Comparison of ENCODE assay signal across 6 cellular contexts in the genomic region with DNA sequence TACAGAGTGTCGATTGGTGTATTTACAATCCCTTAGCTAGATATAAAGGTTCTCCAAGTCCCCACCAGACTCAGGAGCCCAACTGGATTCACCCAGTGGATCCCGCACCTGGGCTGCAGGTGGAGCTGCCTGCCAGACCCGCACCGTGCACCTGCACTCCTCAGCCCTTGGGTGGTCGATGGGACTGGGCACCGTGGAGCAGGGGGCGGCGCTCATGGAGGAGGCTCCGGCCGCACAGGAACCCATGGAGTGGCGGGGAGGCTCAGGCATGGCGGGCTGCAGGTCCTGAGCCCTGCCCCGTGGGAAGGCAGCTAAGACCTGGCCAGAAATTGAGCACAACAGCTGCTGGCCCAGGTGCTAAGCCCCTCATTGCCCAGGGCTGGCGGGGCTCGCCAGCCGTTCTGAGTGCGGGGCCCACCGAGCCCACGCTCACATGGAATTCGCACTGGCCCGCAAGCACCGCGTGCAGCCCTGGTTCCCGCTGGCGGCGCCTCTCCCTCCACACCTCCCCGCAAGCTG. TPM values are rescaled to one million over a fixed set of nuclear protein-coding genes. Genes with fewer than 3 reads are reported as not detected.
A peak's percentile ranks its signal among the peaks of the same experiment; 100 is the strongest.
DNase-seq lines count a peak whose midpoint lies in the region; ATAC-seq, FAIRE-seq and TF ChIP-seq lines count a peak whose summit lies in the region.
"Not testable (repeated sequence)": the region's sequence is repeated elsewhere in the genome, so short reads cannot be mapped to it uniquely, and the experiment has no call there.

No MANE protein-coding gene starts in this region.

- TF ChIP-seq RAD21 in K562 (CRISPR knock-in tag; conservative IDR thresholded peaks at IDR 0.05 in 1 of 2, IDR thresholded peaks at IDR 0.05 in 1 of 2), result not testable (repeated sequence)

- H3K9ac ChIP-seq in K562 (ENCODE audit: insufficient read depth in 1 of 2, low read depth in 2 of 2, low read length in 2 of 2); kidney (ENCODE audit: low read length in 2 of 2): not testable (repeated sequence)

- H3K36me3 ChIP-seq in HEK293 (ENCODE audit: control insufficient read depth in 2 of 2, insufficient read depth in 1 of 2, low read length in 2 of 2), result peaks cover 0 to 20% of the 10 kb centered on the region in 2 experiments; a peak in 1 of 3 replicates
- not testable (repeated sequence) for H3K36me3 ChIP-seq in K562 (ENCODE audit: control insufficient read depth, insufficient read depth, low read length); kidney (ENCODE audit: control insufficient read depth in 1 of 2, insufficient read depth in 2 of 2, low read length in 2 of 2)

- not testable (repeated sequence) for H4K20me1 ChIP-seq in K562 (replicated peaks; ENCODE audit: control insufficient read depth, insufficient read depth, low read length)

- not testable (repeated sequence) for H3K9me1 ChIP-seq in K562 (ENCODE audit: control insufficient read depth, insufficient read depth, low read length)

- CTCF ChIA-PET in HEK293 (lab: Yijun Ruan, JAX), result interaction anchor here (0.6 kb wide), 1 partner anchor 109 kb away, joined by 4 read pairs; no protein-coding TSS in a partner anchor
- CTCF ChIA-PET in K562 (lab: Yijun Ruan, JAX; ENCODE audit: low intra/inter-chr PET ratio), result not testable (repeated sequence)

- H3K4me3 ChIP-seq in HEK293 (ENCODE audit: low read depth, low read length); K562; right cardiac atrium (ENCODE audit: low read length); kidney (ENCODE audit: low read length in 2 of 2): not testable (repeated sequence)

- POLR2A ChIA-PET in HEK293 (lab: Yijun Ruan, JAX); K562 (lab: Yijun Ruan, JAX): not testable (repeated sequence)

- H3K4me1 ChIP-seq in HEK293 (ENCODE audit: control insufficient read depth, insufficient read depth, low read length); K562 (replicated peaks in 1 of 2; ENCODE audit: control insufficient read depth in 2 of 2, insufficient read depth in 2 of 2, low read length in 2 of 2); right cardiac atrium (ENCODE audit: control insufficient read depth, insufficient read depth, low read length); kidney (ENCODE audit: control insufficient read depth in 1 of 2, insufficient read depth in 1 of 2, low read depth in 1 of 2, low read length in 2 of 2): not testable (repeated sequence)

- H3K9me3 ChIP-seq in HEK293 (ENCODE audit: control insufficient read depth, insufficient read depth, low read depth, low read length); K562 (replicated peaks; ENCODE audit: control insufficient read depth, insufficient read depth, low read depth, low read length); right cardiac atrium (ENCODE audit: control insufficient read depth, low read length); kidney (ENCODE audit: control insufficient read depth in 1 of 2, low read length in 2 of 2): not testable (repeated sequence)

- intact Hi-C loops in K562 (cut with micrococcal nuclease); right cardiac atrium (cut with DNase I); kidney (cut with DNase I): not testable (repeated sequence)

- not testable (repeated sequence) for TF ChIP-seq POLR2A in K562 (conservative IDR thresholded peaks at IDR 0.05)

- H3K27ac ChIP-seq in HEK293 (ENCODE audit: extremely low read depth, low read depth, low read length); K562 (ENCODE audit: extremely low read depth, low read depth, low read length); right cardiac atrium (ENCODE audit: low read length); kidney (ENCODE audit: low read depth in 2 of 2, low read length in 2 of 2): not testable (repeated sequence)

- H3K27me3 ChIP-seq in K562 (ENCODE audit: control insufficient read depth in 2 of 2, insufficient read depth in 2 of 2, low read length in 2 of 2); right cardiac atrium (ENCODE audit: control insufficient read depth, insufficient read depth): not testable (repeated sequence)

- in situ Hi-C loops in K562 (cut with MboI), result not testable (repeated sequence)

- not testable (repeated sequence) for TF ChIP-seq CTCF in HEK293 (tag by site-specific recombination; IDR thresholded peaks at IDR 0.05); K562 (IDR thresholded peaks at IDR 0.05 in 2 of 3, conservative IDR thresholded peaks at IDR 0.05 in 1 of 3; ENCODE audit: insufficient read depth in 2 of 3, low read depth in 1 of 3, low read length in 3 of 3); kidney (IDR thresholded peaks at IDR 0.05; ENCODE audit: borderline replicate concordance, extremely low read depth, insufficient read depth)

- 97% methylated on average over 11 of the region's 27 CpGs for WGBS in K562 (ENCODE audit: insufficient coverage, low coverage, missing lambda C conversion rate)
- 97% methylated on average over 27 of the region's 27 CpGs for WGBS in right cardiac atrium

- H3K4me2 ChIP-seq in K562 (ENCODE audit: insufficient read depth, low read length), result not testable (repeated sequence)

- BruUV-seq in K562 (replicated peaks; lab: Mats Ljungman, UMichigan), result not testable (repeated sequence)

- H3K79me2 ChIP-seq in K562 (ENCODE audit: control insufficient read depth, insufficient read depth, low read length), result peaks cover 14% of the 10 kb centered on the region; the same call in 2 of the 3 replicates

- TF ChIP-seq EP300 in K562 (IDR thresholded peaks at IDR 0.05; ENCODE audit: low read length), result not testable (repeated sequence)

- not testable (repeated sequence) for H2AFZ ChIP-seq in K562 (ENCODE audit: low read depth, low read length)

- ATAC-seq in K562, right cardiac atrium: not testable (repeated sequence)

- not testable (repeated sequence) for FAIRE-seq in K562 (lab: Jason Lieb, UNC); kidney (lab: Jason Lieb, UNC)

- DNase-seq in activated gamma-delta T cell (lab: John Stamatoyannopoulos, UW) (peak; percentile 6), right cardiac atrium (peak in 2 of 3 donors; percentile 37), kidney (peak; percentile 61), mesenteric fat pad (ENCODE audit: low spot score) (peak; percentile 68)
- DNase-seq in K562 (ENCODE audit: extremely low read depth in 1 of 4, low spot score in 3 of 4), result not testable (repeated sequence)

TF ChIP-seq in HEK293, 187 proteins besides CTCF, POLR2A, EP300 and RAD21:
- peak; percentile 49; the same call in 1 of the 2 replicates for TF ChIP-seq ZNF202 (tag by site-specific recombination; IDR thresholded peaks at IDR 0.05; ENCODE audit: borderline replicate concordance)

TF ChIP-seq in K562, 482 proteins besides CTCF, POLR2A, EP300 and RAD21:
- TF ChIP-seq, protein P1, sequence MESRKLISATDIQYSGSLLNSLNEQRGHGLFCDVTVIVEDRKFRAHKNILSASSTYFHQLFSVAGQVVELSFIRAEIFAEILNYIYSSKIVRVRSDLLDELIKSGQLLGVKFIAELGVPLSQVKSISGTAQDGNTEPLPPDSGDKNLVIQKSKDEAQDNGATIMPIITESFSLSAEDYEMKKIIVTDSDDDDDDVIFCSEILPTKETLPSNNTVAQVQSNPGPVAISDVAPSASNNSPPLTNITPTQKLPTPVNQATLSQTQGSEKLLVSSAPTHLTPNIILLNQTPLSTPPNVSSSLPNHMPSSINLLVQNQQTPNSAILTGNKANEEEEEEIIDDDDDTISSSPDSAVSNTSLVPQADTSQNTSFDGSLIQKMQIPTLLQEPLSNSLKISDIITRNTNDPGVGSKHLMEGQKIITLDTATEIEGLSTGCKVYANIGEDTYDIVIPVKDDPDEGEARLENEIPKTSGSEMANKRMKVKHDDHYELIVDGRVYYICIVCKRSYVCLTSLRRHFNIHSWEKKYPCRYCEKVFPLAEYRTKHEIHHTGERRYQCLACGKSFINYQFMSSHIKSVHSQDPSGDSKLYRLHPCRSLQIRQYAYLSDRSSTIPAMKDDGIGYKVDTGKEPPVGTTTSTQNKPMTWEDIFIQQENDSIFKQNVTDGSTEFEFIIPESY (CRISPR knock-in tag; IDR thresholded peaks at IDR 0.05), result peak; percentile 34; the same call in 1 of the 2 replicates
TF ChIP-seq in K562: peak in this region for 1; not testable (repeated sequence) for 481.

RNA-seq across cellular contexts. Expression of a gene that starts 52.0 kb away (rescaled TPM):
- 27.9 and 124 TPM in 2 replicates for total RNA-seq in K562 (2011; cell fraction: chromatin; rRNA removed; ENCODE audit: low replicate concordance)
- total RNA-seq in K562 (2011; cell fraction: nucleolus; rRNA removed), result 13.8 and 19.2 TPM in 2 replicates
- 26.6 and 30.3 TPM in 2 replicates for total RNA-seq in K562 (2011; cell fraction: nucleoplasm; rRNA removed)
- 26.6 and 27.9 TPM in 2 replicates for total RNA-seq in K562 (2014; rRNA removed)
- 56.1 and 57.4 TPM in 2 replicates for total RNA-seq in K562 (2014; rRNA removed; fragmentation: Illumina TruSeq; extraction: Trizol)
- 45.9 and 47.4 TPM in 2 replicates for total RNA-seq in K562 (2015; rRNA removed; fragmentation: Illumina TruSeq; extraction: Trizol)
- 41.2 and 44.0 TPM in 2 replicates for total RNA-seq in K562 (2021)
- polyA plus RNA-seq in K562 (2011; rRNA removed), result 26.6 and 41.0 TPM in 2 replicates
- polyA plus RNA-seq in K562 (2011; cell fraction: cytosol; rRNA removed), result 11.5 and 14.9 TPM in 2 replicates
- 14.7 and 20.5 TPM in 2 replicates for polyA plus RNA-seq in K562 (2011; cell fraction: nucleus; rRNA removed)
- 17.8 and 19.0 TPM in 2 replicates for polyA plus RNA-seq in K562 (2012)
- 31.3 and 33.9 TPM in 2 replicates for polyA plus RNA-seq in K562 (2014; fragmentation: Illumina TruSeq; extraction: Trizol)
- polyA plus RNA-seq in K562 (2014; fragmentation: Nextera tagmentation; extraction: Ambion mirVana), result 10 to 100 TPM; 16.1 to 18.2 TPM
- 14.5 and 16.8 TPM in 2 replicates for polyA plus RNA-seq in K562 (2014; rRNA removed)
- polyA minus RNA-seq in K562 (2011; rRNA and poly(A)+ RNA removed), result 109 and 121 TPM in 2 replicates
- 31.6 and 35.3 TPM in 2 replicates for polyA minus RNA-seq in K562 (2011; cell fraction: cytosol; rRNA and poly(A)+ RNA removed)
- polyA minus RNA-seq in K562 (2011; cell fraction: nucleus; rRNA and poly(A)+ RNA removed), result 62.3 and 104 TPM in 2 replicates
- 10 to 100 TPM; 20.7 to 26.1 (median 22.3) TPM for total RNA-seq in right cardiac atrium
- polyA plus RNA-seq in right cardiac atrium, result 11.8 TPM
- 31.7 TPM for total RNA-seq in kidney
- polyA plus RNA-seq in kidney (ENCODE audit: insufficient read depth, low read depth, low replicate concordance), result 7.7 TPM
- total RNA-seq in mesenteric fat pad, result 27.4 TPM
